Comparison of ENCODE assay signal across 18 cellular contexts in genomic region chr19:30070970-30071632, GRCh38.
A peak's percentile ranks its signal among the peaks of the same experiment; 100 is the strongest.
DNase-seq lines count a peak whose midpoint lies in the region; ATAC-seq and TF ChIP-seq lines count a peak whose summit lies in the region.
"Had no signal": no experiment of that assay in that cellular context is flagged by ENCODE, and none has a peak within 500 bp of the region (broad histone marks: within the 10 kb centered on the region; RNA-seq: fewer than 3 reads in every experiment).

No MANE protein-coding gene starts in this region.

- no peak overlapping the region for H3K27ac Mint-ChIP-seq in natural killer cell
- H3K27ac Mint-ChIP-seq: activated naive CD8-positive, alpha-beta T cell treated with anti-CD3 and anti-CD28 coated beads, Interleukin-2, amount 50 U/mL, for 24 hours; activated T-helper 1 cell treated with anti-CD3 and anti-CD28 coated beads, Interleukin-12 subunit alpha, Interleukin-12 subunit beta, Interleukin-2, Interleukin-4 antibody, amounts not matched to agents 30 ng/mL and 10 ng/mL and 1 ng/mL, durations not matched to agents 14 hours and 24 hours and 36 hours; B cell; stimulated activated naive B cell treated with anti-CD40 and anti-IgM and Interleukin-4, amounts not matched to agents 10 μg/mL and 1 μg/mL and 100 μg/mL, for 72 hours had no signal

- no peaks in the 10 kb centered on the region for H3K79me2 ChIP-seq in osteoblast (ENCODE audit: insufficient read depth, low read length)

- H2AK9ac ChIP-seq in IMR-90 (replicated peaks; ENCODE audit: low read depth, low read length, poor library complexity) = no peak overlapping the region

- no peaks in the 10 kb centered on the region for H3K79me1 ChIP-seq in IMR-90 (ENCODE audit: low read depth in 1 of 2, low read length in 2 of 2)

- no peak overlapping the region for H2BK20ac ChIP-seq in IMR-90 (ENCODE audit: low read depth, low read length)

- 62% methylated on average over 17 of the region's 26 CpGs; no CpG with 5 or more reads in 1 of the 2 experiments for WGBS in IMR-90 (ENCODE audit: extremely low coverage in 2 of 2, insufficient read length in 1 of 2), 2 experiments

- no peaks in the 10 kb centered on the region for H3K36me3 Mint-ChIP-seq in natural killer cell
- H3K36me3 Mint-ChIP-seq: stimulated activated naive B cell treated with anti-CD40 and anti-IgM and Interleukin-4, amounts not matched to agents 10 μg/mL and 1 μg/mL and 100 μg/mL, for 72 hours; type B pancreatic cell had no signal

- dilution Hi-C loops in IMR-90 (cut with HindIII; ENCODE audit: low sequenced_read_pairs, unreplicated experiment) = no loop called here

- intact Hi-C loops in IMR-90 (cut with micrococcal nuclease) (no loop called here), Right ventricle myocardium superior (cut with DNase I) (no loop called here), natural killer cell (cut with micrococcal nuclease) (no loop called here)

- no peak overlapping the region for H4K91ac ChIP-seq in IMR-90 (ENCODE audit: insufficient read depth, low read depth, low read length)

- H2BK120ac ChIP-seq in IMR-90 (ENCODE audit: low read depth, low read length) = no peak overlapping the region

- no peak for DNase-seq in IMR-90
- DNase-seq in NCI-H69 (lab: John Stamatoyannopoulos, UW) = peak; percentile 45
- DNase-seq in Right ventricle myocardium superior = peak; percentile 54
- DNase-seq in osteoblast (ENCODE audit: insufficient read length, low spot score, missing footprints) = peak; percentile 48
- DNase-seq in natural killer cell = no peak
- DNase-seq: activated CD4-positive, alpha-beta T cell treated with anti-CD3 and anti-CD28 coated beads, Interleukin-2, amount 50 U/mL, for 4 hours; activated naive CD8-positive, alpha-beta T cell treated with anti-CD3 and anti-CD28 coated beads, Interleukin-2, amount 50 U/mL, for 24 hours; effector memory CD4-positive, alpha-beta T cell; NCI-H1436; stimulated activated CD4-positive, alpha-beta T cell treated with anti-CD3 and anti-CD28 coated beads, Interleukin-12 subunit alpha, Interleukin-12 subunit beta, amount 100 ng/mL, for 4 hours; stimulated activated naive B cell treated with anti-CD40 and anti-IgM and Interleukin-4, amounts not matched to agents 10 μg/mL and 1 μg/mL and 100 μg/mL, for 72 hours had no signal

- no peak overlapping the region for H4K5ac ChIP-seq in IMR-90 (ENCODE audit: low read depth, low read length)

- no peaks in the 10 kb centered on the region for H3K9me1 ChIP-seq in IMR-90 (ENCODE audit: insufficient read depth, low read length)

- TF ChIP-seq RAD21 in IMR-90 (IDR thresholded peaks at IDR 0.05; ENCODE audit: low read length) = no peak

- no peak overlapping the region for H3K4me3 ChIP-seq in IMR-90 (ENCODE audit: insufficient read depth, low read depth, low read length)
- H3K4me3 ChIP-seq in osteoblast (ENCODE audit: insufficient read depth, low read length) = no peak overlapping the region
- H3K4me3 ChIP-seq: ovary had no signal

- H3K4me3 Mint-ChIP-seq in natural killer cell = no peak overlapping the region
- H3K4me3 Mint-ChIP-seq: activated naive CD8-positive, alpha-beta T cell treated with anti-CD3 and anti-CD28 coated beads, Interleukin-2, amount 50 U/mL, for 24 hours; activated T-helper 1 cell treated with anti-CD3 and anti-CD28 coated beads, Interleukin-12 subunit alpha, Interleukin-12 subunit beta, Interleukin-2, Interleukin-4 antibody, amounts not matched to agents 30 ng/mL and 10 ng/mL and 1 ng/mL, durations not matched to agents 14 hours and 24 hours and 36 hours; B cell; stimulated activated naive B cell treated with anti-CD40 and anti-IgM and Interleukin-4, amounts not matched to agents 10 μg/mL and 1 μg/mL and 100 μg/mL, for 72 hours; type B pancreatic cell had no signal

- H3K14ac ChIP-seq in IMR-90 (replicated peaks; ENCODE audit: low read depth, low read length) = no peak overlapping the region

- H3K36me3 ChIP-seq in IMR-90 (ENCODE audit: control insufficient read depth, insufficient read depth, low read length) (no peaks in the 10 kb centered on the region), osteoblast (ENCODE audit: insufficient read depth, low read length) (no peaks in the 10 kb centered on the region)
- H3K36me3 ChIP-seq: ovary had no signal

- no peak overlapping the region for H3K56ac ChIP-seq in IMR-90 (ENCODE audit: extremely low read depth, insufficient read depth, low read length)

- no peaks in the 10 kb centered on the region for H3K4me1 Mint-ChIP-seq in natural killer cell
- H3K4me1 Mint-ChIP-seq: activated naive CD8-positive, alpha-beta T cell treated with anti-CD3 and anti-CD28 coated beads, Interleukin-2, amount 50 U/mL, for 24 hours; B cell; stimulated activated naive B cell treated with anti-CD40 and anti-IgM and Interleukin-4, amounts not matched to agents 10 μg/mL and 1 μg/mL and 100 μg/mL, for 72 hours had no signal

- H3K9ac ChIP-seq in IMR-90 (ENCODE audit: low read depth, low read length) = no peak overlapping the region

- no peak overlapping the region for H4K8ac ChIP-seq in IMR-90 (ENCODE audit: low read depth in 2 of 2, low read length in 2 of 2)

- no peak overlapping the region for H3K18ac ChIP-seq in IMR-90 (ENCODE audit: low read depth, low read length)

- H2AK5ac ChIP-seq in IMR-90 (ENCODE audit: low read depth, low read length) = no peak overlapping the region

- no peak for TF ChIP-seq POLR2A in IMR-90 (IDR thresholded peaks at IDR 0.05; ENCODE audit: low read depth, low read length)

- H3K4me2 ChIP-seq in IMR-90 (ENCODE audit: low read depth, low read length) (no peak overlapping the region), osteoblast (ENCODE audit: insufficient read depth, low read length) (no peak overlapping the region)

- no peak overlapping the region for H3K23ac ChIP-seq in IMR-90 (ENCODE audit: low read depth, low read length)

- H3K27ac ChIP-seq in IMR-90 (ENCODE audit: insufficient read depth, low read length) = no peak overlapping the region
- H3K27ac ChIP-seq in osteoblast (ENCODE audit: low read depth, low read length) = no peak overlapping the region
- H3K27ac ChIP-seq: ovary had no signal

- ATAC-seq in IMR-90 (ENCODE audit: low read depth) (no peak), Right ventricle myocardium superior (ENCODE audit: poor library complexity) (peak; percentile 83), GM18502 (IDR thresholded peaks at IDR 0.05; ENCODE audit: poor library complexity, unreplicated experiment) (no peak), GM19395 (IDR thresholded peaks at IDR 0.05; ENCODE audit: unreplicated experiment) (no peak), HG02884 (IDR thresholded peaks at IDR 0.05; ENCODE audit: unreplicated experiment) (no peak), natural killer cell (no peak)
- ATAC-seq: activated naive CD8-positive, alpha-beta T cell treated with anti-CD3 and anti-CD28 coated beads, Interleukin-2, amount 50 U/mL, for 24 hours; stimulated activated naive B cell treated with anti-CD40 and anti-IgM and Interleukin-4, amounts not matched to agents 10 μg/mL and 1 μg/mL and 100 μg/mL, for 72 hours had no signal

- peaks cover 6 to 11% of the 10 kb centered on the region in 2 donors for H3K9me3 Mint-ChIP-seq in natural killer cell
- H3K9me3 Mint-ChIP-seq: activated naive CD8-positive, alpha-beta T cell treated with anti-CD3 and anti-CD28 coated beads, Interleukin-2, amount 50 U/mL, for 24 hours; activated T-helper 1 cell treated with anti-CD3 and anti-CD28 coated beads, Interleukin-12 subunit alpha, Interleukin-12 subunit beta, Interleukin-2, Interleukin-4 antibody, amounts not matched to agents 30 ng/mL and 10 ng/mL and 1 ng/mL, durations not matched to agents 14 hours and 24 hours and 36 hours; type B pancreatic cell had no signal

- BruUV-seq in IMR-90 (replicated peaks; lab: Mats Ljungman, UMichigan) = no TSS peak

- TF ChIP-seq CTCF in IMR-90 (conservative IDR thresholded peaks at IDR 0.05; ENCODE audit: low read depth, low read length) (no peak), osteoblast (IDR thresholded peaks at IDR 0.05; ENCODE audit: extremely low read depth, low read depth, low read length) (no peak), natural killer cell (IDR thresholded peaks at IDR 0.05) (no peak)

- POLR2A ChIA-PET in IMR-90 (lab: Charles Lee; ENCODE audit: unreplicated experiment) = no interaction called here

- H2BK15ac ChIP-seq in IMR-90 (ENCODE audit: low read depth, low read length) = no peak overlapping the region

- no peaks in the 10 kb centered on the region for H3K27me3 ChIP-seq in IMR-90 (ENCODE audit: control insufficient read depth, insufficient read depth, low read length)
- H3K27me3 ChIP-seq in osteoblast (ENCODE audit: insufficient read depth, low read length) = no peaks in the 10 kb centered on the region
- H3K27me3 ChIP-seq: ovary had no signal

- no peaks in the 10 kb centered on the region for H3K4me1 ChIP-seq in IMR-90 (ENCODE audit: control insufficient read depth, insufficient read depth, low read length)
- no peaks in the 10 kb centered on the region for H3K4me1 ChIP-seq in osteoblast (ENCODE audit: insufficient read depth, low read length)

- peak overlapping the region; percentile 51 for H2AFZ ChIP-seq in IMR-90 (replicated peaks; ENCODE audit: low read length, poor library complexity)
- H2AFZ ChIP-seq in osteoblast (ENCODE audit: low read length) = no peak overlapping the region

- H3K9me3 ChIP-seq in IMR-90 (ENCODE audit: control insufficient read depth, insufficient read depth, low read length) = no peaks in the 10 kb centered on the region
- H3K9me3 ChIP-seq in osteoblast (ENCODE audit: low read depth, low read length) = no peaks in the 10 kb centered on the region
- H3K9me3 ChIP-seq: ovary had no signal

- H2BK5ac ChIP-seq in IMR-90 (ENCODE audit: low read depth, low read length, poor library complexity, severe bottlenecking) = no peak overlapping the region

- in situ Hi-C loops in IMR-90 (cut with MboI; ENCODE audit: low sequenced_read_pairs) = no loop called here

- H3K4ac ChIP-seq in IMR-90 (ENCODE audit: low read depth, low read length) = no peak overlapping the region

- CTCF ChIA-PET in IMR-90 (lab: Yijun Ruan, JAX) = no interaction called here

- H3K27me3 Mint-ChIP-seq in natural killer cell (ENCODE audit: low read depth in 2 of 2) = no peaks in the 10 kb centered on the region
- H3K27me3 Mint-ChIP-seq: B cell; stimulated activated naive B cell treated with anti-CD40 and anti-IgM and Interleukin-4, amounts not matched to agents 10 μg/mL and 1 μg/mL and 100 μg/mL, for 72 hours had no signal

- H4K20me1 ChIP-seq in IMR-90 (ENCODE audit: insufficient read depth, low read length) (no peaks in the 10 kb centered on the region; the same call in 1 of the 2 replicates), osteoblast (ENCODE audit: insufficient read depth, low read length) (no peaks in the 10 kb centered on the region)

TF ChIP-seq in IMR-90, 13 proteins besides CTCF, POLR2A, EP300 and RAD21 (continues in another document):
- no peak for TF ChIP-seq ELK1 (IDR thresholded peaks at IDR 0.05; ENCODE audit: borderline replicate concordance, low read depth, low read length)

Comparison
In these comparisons a context has a peak if more than half of its experiments do, and no peak if none do; other contexts are left out.
1. DNase-seq: peak in NCI-H69 (single experiment), Right ventricle myocardium superior (single experiment) and osteoblast (single experiment); none in IMR-90 (single experiment) and natural killer cell (single experiment).